ENCODE assay signal across 12 cellular contexts in genomic region chr11:134229131-134229790, GRCh38. TPM values are rescaled to one million over a fixed set of nuclear protein-coding genes. Genes with fewer than 3 reads are reported as not detected.
DNase-seq lines count a peak whose midpoint lies in the region; ATAC-seq and TF ChIP-seq lines count a peak whose summit lies in the region.
"Had no signal": no experiment of that assay in that cellular context is flagged by ENCODE, and none has a peak within 500 bp of the region (broad histone marks: within the 10 kb centered on the region; RNA-seq: fewer than 3 reads in every experiment).

No MANE protein-coding gene starts in this region.

- H3K4me3 ChIP-seq in mammary epithelial cell (replicated peaks in 1 of 3; ENCODE audit: insufficient read depth in 1 of 3, low read depth in 2 of 3, low read length in 3 of 3) = no peak overlapping the region
- no peak overlapping the region for H3K4me3 ChIP-seq in tibial artery
- H3K4me3 ChIP-seq: cardiac muscle cell, testis had no signal

- CTCF ChIA-PET in MCF 10A (lab: Yijun Ruan, JAX) = interaction anchor here (0.9 kb wide), 1 partner anchor 15 kb away, joined by 3 read pairs; no protein-coding TSS in a partner anchor
- CTCF ChIA-PET in mammary epithelial cell (lab: Charles Lee; ENCODE audit: low non-redundant PET) = no interaction called here
- CTCF ChIA-PET in T-cell (lab: Charles Lee) = interaction anchor here (1.1 to 1.7 kb wide), 2 partner anchors 15 kb away, joined by 4 to 5 read pairs; no protein-coding TSS in a partner anchor

- in situ Hi-C loops in mammary epithelial cell (cut with MboI; ENCODE audit: low sequenced_read_pairs in 2 of 2) = no loop called here

- ATAC-seq in T-cell (replicated peaks in 1 of 4) (no peak), HG03342 (IDR thresholded peaks at IDR 0.05; ENCODE audit: unreplicated experiment) (no peak)
- ATAC-seq in stimulated activated effector memory CD8-positive, alpha-beta T cell treated with anti-CD3 and anti-CD28 coated beads, Interleukin-12 subunit alpha, Interleukin-12 subunit beta, amount 100 ng/mL, for 72 hours = no peak

- H3K4me1 ChIP-seq in mammary epithelial cell (ENCODE audit: insufficient read depth, low read length) (peaks cover 8% of the 10 kb centered on the region), tibial artery (peaks cover 0 to 37% (median 23%) of the 10 kb centered on the region in 4 donors)

- WGBS in mammary epithelial cell (ENCODE audit: low coverage, missing lambda C conversion rate) = 94% methylated on average over 5 of the region's 6 CpGs

- no peak overlapping the region for H3K4me3 Mint-ChIP-seq in MCF 10A (ENCODE audit: unreplicated experiment)
- peak overlapping the region in 2 of 3 donors; percentile 29 to 49 for H3K4me3 Mint-ChIP-seq in T-cell
- H3K4me3 Mint-ChIP-seq in stimulated activated effector memory CD8-positive, alpha-beta T cell treated with anti-CD3 and anti-CD28 coated beads, Interleukin-12 subunit alpha, Interleukin-12 subunit beta, amount 100 ng/mL, for 72 hours = peak overlapping the region; percentile 39

- H3K36me3 ChIP-seq in mammary epithelial cell (ENCODE audit: insufficient read depth, low read length) = no peaks in the 10 kb centered on the region
- no peaks in the 10 kb centered on the region for H3K36me3 ChIP-seq in tibial artery
- H3K36me3 ChIP-seq: cardiac muscle cell had no signal

- H4K20me1 ChIP-seq in mammary epithelial cell (ENCODE audit: insufficient read depth, low read length) = no peaks in the 10 kb centered on the region

- no peak overlapping the region for H2AFZ ChIP-seq in mammary epithelial cell (ENCODE audit: low read depth, low read length)

- H3K27me3 Mint-ChIP-seq in MCF 10A (ENCODE audit: insufficient read depth, unreplicated experiment) = no peaks in the 10 kb centered on the region
- H3K27me3 Mint-ChIP-seq in T-cell = no peaks in the 10 kb centered on the region

- H3K4me2 ChIP-seq in mammary epithelial cell (ENCODE audit: insufficient read depth, low read depth, low read length) = no peak overlapping the region

- H3K27ac ChIP-seq in mammary epithelial cell (ENCODE audit: insufficient read depth, low read depth, low read length) (no peak overlapping the region), tibial artery (no peak overlapping the region)
- H3K27ac ChIP-seq: cardiac muscle cell, testis had no signal

- BruUV-seq in MCF 10A (replicated peaks; lab: Mats Ljungman, UMichigan) (no TSS peak), mammary epithelial cell (replicated peaks; lab: Mats Ljungman, UMichigan) (no TSS peak)

- H3K79me2 ChIP-seq in mammary epithelial cell (ENCODE audit: insufficient read depth, low read length) = peaks cover 90% of the 10 kb centered on the region

- no peak overlapping the region for H3K9ac ChIP-seq in mammary epithelial cell (ENCODE audit: insufficient read depth, low read length)

- dilution Hi-C loops in mammary epithelial cell (cut with HindIII; ENCODE audit: low sequenced_read_pairs) = no loop called here

- peak overlapping the region; percentile 44 for H3K27ac Mint-ChIP-seq in MCF 10A (ENCODE audit: low read depth, unreplicated experiment)
- H3K27ac Mint-ChIP-seq in T-cell = peak overlapping the region; percentile 47 to 58
- H3K27ac Mint-ChIP-seq in stimulated activated effector memory CD8-positive, alpha-beta T cell treated with anti-CD3 and anti-CD28 coated beads, Interleukin-12 subunit alpha, Interleukin-12 subunit beta, amount 100 ng/mL, for 72 hours = peak overlapping the region; percentile 70

- intact Hi-C loops in MCF 10A (cut with micrococcal nuclease) = no loop called here
- intact Hi-C loops in mammary epithelial cell (cut with micrococcal nuclease) = no loop called here
- intact Hi-C loops in tibial artery (cut with DNase I; ENCODE audit: low total_unique reads) = no loop called here

- H3K4me1 Mint-ChIP-seq in MCF 10A (ENCODE audit: insufficient read depth, unreplicated experiment) = peaks cover 29% of the 10 kb centered on the region
- H3K4me1 Mint-ChIP-seq in T-cell = peaks cover 68 to 80% (median 74%) of the 10 kb centered on the region in 3 donors
- peaks cover 74% of the 10 kb centered on the region for H3K4me1 Mint-ChIP-seq in stimulated activated effector memory CD8-positive, alpha-beta T cell treated with anti-CD3 and anti-CD28 coated beads, Interleukin-12 subunit alpha, Interleukin-12 subunit beta, amount 100 ng/mL, for 72 hours

- H3K27me3 ChIP-seq in mammary epithelial cell (ENCODE audit: insufficient read depth, low read length) (no peaks in the 10 kb centered on the region), tibial artery (no peaks in the 10 kb centered on the region)
- H3K27me3 ChIP-seq: cardiac muscle cell, testis had no signal

- TF ChIP-seq CTCF in MCF 10A (IDR thresholded peaks at IDR 0.05; ENCODE audit: unreplicated experiment) = no peak
- no peak for TF ChIP-seq CTCF in mammary epithelial cell (conservative IDR thresholded peaks at IDR 0.05 in 1 of 2, IDR thresholded peaks at IDR 0.05 in 1 of 2; ENCODE audit: extremely low read depth in 1 of 2, insufficient read depth in 1 of 2, low read depth in 1 of 2, low read length in 2 of 2)
- TF ChIP-seq CTCF in tibial artery (IDR thresholded peaks at IDR 0.05) = no peak

- POLR2A ChIA-PET in MCF 10A (lab: Yijun Ruan, JAX) (interaction anchor here (0.7 kb wide), 1 partner anchor 21 kb away, joined by 4 read pairs; no protein-coding TSS in a partner anchor), T-cell (lab: Charles Lee) (interaction anchor here (0.5 to 1.0 kb wide), 4 partner anchors 20 to 50 kb away, joined by 3 to 4 read pairs (median 4); partner anchors contain the start of genes ACAD8 (in 1 of the 2) and THYN1 (in 1 of the 2))

- peaks cover 13% of the 10 kb centered on the region for H3K36me3 Mint-ChIP-seq in MCF 10A (ENCODE audit: insufficient read depth, unreplicated experiment)
- H3K36me3 Mint-ChIP-seq in T-cell = peaks cover 17% of the 10 kb centered on the region
- peaks cover 14% of the 10 kb centered on the region for H3K36me3 Mint-ChIP-seq in stimulated activated effector memory CD8-positive, alpha-beta T cell treated with anti-CD3 and anti-CD28 coated beads, Interleukin-12 subunit alpha, Interleukin-12 subunit beta, amount 100 ng/mL, for 72 hours

- H3K9me3 Mint-ChIP-seq in MCF 10A (ENCODE audit: unreplicated experiment) (no peaks in the 10 kb centered on the region), T-cell (no peaks in the 10 kb centered on the region)
- no peaks in the 10 kb centered on the region for H3K9me3 Mint-ChIP-seq in stimulated activated effector memory CD8-positive, alpha-beta T cell treated with anti-CD3 and anti-CD28 coated beads, Interleukin-12 subunit alpha, Interleukin-12 subunit beta, amount 100 ng/mL, for 72 hours

- DNase-seq in MCF 10A (ENCODE audit: unreplicated experiment) = no peak
- DNase-seq in mammary epithelial cell = no peak
- DNase-seq in T-cell = no peak
- peak; percentile 24 for DNase-seq in fibroblast of peridontal ligament (ENCODE audit: extremely low read depth)
- no peak for DNase-seq in stimulated activated effector memory CD8-positive, alpha-beta T cell treated with anti-CD3 and anti-CD28 coated beads, Interleukin-12 subunit alpha, Interleukin-12 subunit beta, amount 100 ng/mL, for 72 hours (ENCODE audit: low spot score in 2 of 2)
- DNase-seq in tibial artery = no peak
- no peak for DNase-seq in NCI-H1092 treated with DMSO at 0.1 percent for 48 hours (lab: John Stamatoyannopoulos, UW)
- DNase-seq: SHP77, testis had no signal

- H3K9me3 ChIP-seq in mammary epithelial cell (replicated peaks; ENCODE audit: insufficient read depth, low read length) (no peaks in the 10 kb centered on the region), tibial artery (no peaks in the 10 kb centered on the region)
- H3K9me3 ChIP-seq: testis had no signal

RNA-seq across cellular contexts. Expression of gene VPS26B, which starts 4.8 kb away (rescaled TPM):
- total RNA-seq in MCF 10A (2022) (45.2 and 47.9 TPM in 2 replicates), mammary epithelial cell (10 to 100 TPM; 46.0 to 46.6 TPM), T-cell (10 to 100 TPM; 60.3 to 65.1 (median 62.7) TPM)
- polyA plus RNA-seq in mammary epithelial cell = 32.1 TPM
- polyA minus RNA-seq in mammary epithelial cell = 63.9 TPM

RNA-seq across cellular contexts. Expression of gene NCAPD3, which starts 5.5 kb away (rescaled TPM):
- total RNA-seq in MCF 10A (2022) (19.3 and 26.7 TPM in 2 replicates), mammary epithelial cell (10 to 100 TPM; 16.2 to 36.9 TPM), T-cell (10 to 100 TPM; 33.7 to 41.9 (median 36.8) TPM)
- 33.3 TPM for polyA plus RNA-seq in mammary epithelial cell
- polyA minus RNA-seq in mammary epithelial cell = 26.0 TPM

RNA-seq across cellular contexts. Expression of gene THYN1, which starts 23.9 kb away (rescaled TPM):
- total RNA-seq in MCF 10A (2022) (33.4 and 34.8 TPM in 2 replicates), mammary epithelial cell (10 to 100 TPM; 30.2 to 38.0 TPM), T-cell (10 to 100 TPM; 37.5 to 57.6 (median 55.5) TPM)
- 42.9 TPM for polyA plus RNA-seq in mammary epithelial cell
- 20.2 TPM for polyA minus RNA-seq in mammary epithelial cell

RNA-seq across cellular contexts. Expression of gene ACAD8, which starts 24.1 kb away (rescaled TPM):
- total RNA-seq in MCF 10A (2022) = 18.9 and 20.1 TPM in 2 replicates
- 10 to 100 TPM; 20.8 to 21.0 TPM for total RNA-seq in mammary epithelial cell
- polyA plus RNA-seq in mammary epithelial cell = 19.5 TPM
- 27.5 TPM for polyA minus RNA-seq in mammary epithelial cell
- 10 to 100 TPM; 22.1 to 40.2 (median 38.2) TPM for total RNA-seq in T-cell

RNA-seq across cellular contexts. Expression of gene GLB1L3, which starts 46.9 kb away (rescaled TPM):
- total RNA-seq in MCF 10A (2022) (not detected in 2 replicates), mammary epithelial cell (1 to 10 TPM in 1 of 2 donors, under 1 TPM in 1; 0.50 to 6.3 TPM), T-cell (1 to 10 TPM; 1.3 to 2.8 (median 1.9) TPM)
- 2.1 TPM for polyA plus RNA-seq in mammary epithelial cell
- not detected for polyA minus RNA-seq in mammary epithelial cell
- total RNA-seq: cardiac muscle cell, renal cortical epithelial cell had no signal
- polyA plus RNA-seq: cardiac muscle cell had no signal
